Comparison of ENCODE assay signal across 1 cellular context in the genomic region with DNA sequence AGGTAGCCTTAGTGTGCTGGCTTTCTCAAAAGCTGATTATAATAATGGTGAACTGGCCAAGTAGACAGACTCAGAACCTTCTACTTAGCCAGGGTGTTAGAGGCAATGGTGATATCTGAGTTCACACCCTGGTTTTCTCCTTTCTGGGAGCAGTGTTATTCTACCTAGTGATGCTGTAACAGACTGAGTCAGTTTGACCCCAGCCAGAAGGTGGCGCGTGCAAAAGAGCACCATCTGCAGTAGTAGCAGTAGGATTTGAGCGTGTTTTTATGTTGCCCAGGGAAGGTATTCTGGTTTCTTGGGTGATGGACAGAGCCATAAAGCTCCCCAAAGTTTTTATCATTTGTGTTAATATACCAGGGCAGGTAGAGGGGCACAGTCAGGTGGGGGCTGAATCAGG.
TF ChIP-seq lines count a peak whose summit lies in the region.

No MANE protein-coding gene starts in this region.

TF ChIP-seq in HepG2, 621 proteins besides CTCF, POLR2A, EP300 and RAD21 (continued from another document):
- TF ChIP-seq, protein P1, sequence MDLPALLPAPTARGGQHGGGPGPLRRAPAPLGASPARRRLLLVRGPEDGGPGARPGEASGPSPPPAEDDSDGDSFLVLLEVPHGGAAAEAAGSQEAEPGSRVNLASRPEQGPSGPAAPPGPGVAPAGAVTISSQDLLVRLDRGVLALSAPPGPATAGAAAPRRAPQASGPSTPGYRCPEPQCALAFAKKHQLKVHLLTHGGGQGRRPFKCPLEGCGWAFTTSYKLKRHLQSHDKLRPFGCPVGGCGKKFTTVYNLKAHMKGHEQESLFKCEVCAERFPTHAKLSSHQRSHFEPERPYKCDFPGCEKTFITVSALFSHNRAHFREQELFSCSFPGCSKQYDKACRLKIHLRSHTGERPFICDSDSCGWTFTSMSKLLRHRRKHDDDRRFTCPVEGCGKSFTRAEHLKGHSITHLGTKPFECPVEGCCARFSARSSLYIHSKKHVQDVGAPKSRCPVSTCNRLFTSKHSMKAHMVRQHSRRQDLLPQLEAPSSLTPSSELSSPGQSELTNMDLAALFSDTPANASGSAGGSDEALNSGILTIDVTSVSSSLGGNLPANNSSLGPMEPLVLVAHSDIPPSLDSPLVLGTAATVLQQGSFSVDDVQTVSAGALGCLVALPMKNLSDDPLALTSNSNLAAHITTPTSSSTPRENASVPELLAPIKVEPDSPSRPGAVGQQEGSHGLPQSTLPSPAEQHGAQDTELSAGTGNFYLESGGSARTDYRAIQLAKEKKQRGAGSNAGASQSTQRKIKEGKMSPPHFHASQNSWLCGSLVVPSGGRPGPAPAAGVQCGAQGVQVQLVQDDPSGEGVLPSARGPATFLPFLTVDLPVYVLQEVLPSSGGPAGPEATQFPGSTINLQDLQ (CRISPR knock-in tag; IDR thresholded peaks at IDR 0.05) = no peak
- TF ChIP-seq NR2C2 (CRISPR knock-in tag; IDR thresholded peaks at IDR 0.05; ENCODE audit: borderline replicate concordance) (no peak), ZNF746 (CRISPR knock-in tag; IDR thresholded peaks at IDR 0.05) (no peak), ZBTB7B (CRISPR knock-in tag; IDR thresholded peaks at IDR 0.05) (no peak), PAX8 (CRISPR knock-in tag; IDR thresholded peaks at IDR 0.05; ENCODE audit: borderline replicate concordance) (no peak), ZNF891 (CRISPR knock-in tag; IDR thresholded peaks at IDR 0.05) (no peak), CENPX (CRISPR knock-in tag; IDR thresholded peaks at IDR 0.05) (no peak), ZNF264 (CRISPR knock-in tag; IDR thresholded peaks at IDR 0.05) (no peak)
- TF ChIP-seq, protein P2, sequence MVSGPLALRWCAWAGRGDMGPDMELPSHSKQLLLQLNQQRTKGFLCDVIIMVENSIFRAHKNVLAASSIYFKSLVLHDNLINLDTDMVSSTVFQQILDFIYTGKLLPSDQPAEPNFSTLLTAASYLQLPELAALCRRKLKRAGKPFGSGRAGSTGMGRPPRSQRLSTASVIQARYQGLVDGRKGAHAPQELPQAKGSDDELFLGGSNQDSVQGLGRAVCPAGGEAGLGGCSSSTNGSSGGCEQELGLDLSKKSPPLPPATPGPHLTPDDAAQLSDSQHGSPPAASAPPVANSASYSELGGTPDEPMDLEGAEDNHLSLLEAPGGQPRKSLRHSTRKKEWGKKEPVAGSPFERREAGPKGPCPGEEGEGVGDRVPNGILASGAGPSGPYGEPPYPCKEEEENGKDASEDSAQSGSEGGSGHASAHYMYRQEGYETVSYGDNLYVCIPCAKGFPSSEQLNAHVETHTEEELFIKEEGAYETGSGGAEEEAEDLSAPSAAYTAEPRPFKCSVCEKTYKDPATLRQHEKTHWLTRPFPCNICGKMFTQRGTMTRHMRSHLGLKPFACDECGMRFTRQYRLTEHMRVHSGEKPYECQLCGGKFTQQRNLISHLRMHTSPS (CRISPR knock-in tag; IDR thresholded peaks at IDR 0.05; ENCODE audit: low read depth) = no peak
- TF ChIP-seq, protein P3, sequence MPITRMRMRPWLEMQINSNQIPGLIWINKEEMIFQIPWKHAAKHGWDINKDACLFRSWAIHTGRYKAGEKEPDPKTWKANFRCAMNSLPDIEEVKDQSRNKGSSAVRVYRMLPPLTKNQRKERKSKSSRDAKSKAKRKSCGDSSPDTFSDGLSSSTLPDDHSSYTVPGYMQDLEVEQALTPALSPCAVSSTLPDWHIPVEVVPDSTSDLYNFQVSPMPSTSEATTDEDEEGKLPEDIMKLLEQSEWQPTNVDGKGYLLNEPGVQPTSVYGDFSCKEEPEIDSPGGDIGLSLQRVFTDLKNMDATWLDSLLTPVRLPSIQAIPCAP (CRISPR knock-in tag; IDR thresholded peaks at IDR 0.05; ENCODE audit: low read depth) = no peak
